Comparison of ENCODE assay signal across 19 cellular contexts in genomic region chr6:5112065-5112799, GRCh38. TPM values are rescaled to one million over a fixed set of nuclear protein-coding genes. Genes with fewer than 3 reads are reported as not detected.
DNase-seq lines count a peak whose midpoint lies in the region; ATAC-seq and TF ChIP-seq lines count a peak whose summit lies in the region.
"Had no signal": no experiment of that assay in that cellular context is flagged by ENCODE, and none has a peak within 500 bp of the region (broad histone marks: within the 10 kb centered on the region; RNA-seq: fewer than 3 reads in every experiment).

No MANE protein-coding gene starts in this region.

- no peak overlapping the region for H2AFZ ChIP-seq in PC-3 (ENCODE audit: low read length)

- no peaks in the 10 kb centered on the region for H3K27me3 ChIP-seq in PC-3 (ENCODE audit: low read length)
- H3K27me3 ChIP-seq: SJSA1 had no signal

- H3F3A ChIP-seq in PC-3 (ENCODE audit: low read length, unreplicated experiment): no peaks in the 10 kb centered on the region

- CTCF ChIA-PET in PC-3 (lab: Charles Lee): no interaction called here

- H3K4me2 ChIP-seq in PC-3 (ENCODE audit: low read length): no peak overlapping the region

- H3K36me3 Mint-ChIP-seq in endothelial cell (ENCODE audit: low read depth, unreplicated experiment) (peaks cover 20% of the 10 kb centered on the region), neural crest cell (ENCODE audit: low read depth) (peaks cover 12% of the 10 kb centered on the region)
- H3K36me3 Mint-ChIP-seq in activated naive CD8-positive, alpha-beta T cell treated with anti-CD3 and anti-CD28 coated beads for 36 hours: peaks cover 17% of the 10 kb centered on the region

- peak overlapping the region; percentile 10 for H3K4me3 Mint-ChIP-seq in endothelial cell (ENCODE audit: unreplicated experiment)
- no peak overlapping the region for H3K4me3 Mint-ChIP-seq in neural crest cell
- H3K4me3 Mint-ChIP-seq in activated naive CD8-positive, alpha-beta T cell treated with anti-CD3 and anti-CD28 coated beads for 36 hours: no peak overlapping the region
- H3K4me3 Mint-ChIP-seq: activated B cell treated with CpG ODN at 0.5 μM for 24 hours; CD4-positive, CD25-positive, alpha-beta regulatory T cell; effector memory CD8-positive, alpha-beta T cell had no signal

- H3K9me3 ChIP-seq in PC-3 (ENCODE audit: low read length): no peaks in the 10 kb centered on the region
- H3K9me3 ChIP-seq: SJSA1 had no signal

- no peak overlapping the region for H3K4me3 ChIP-seq in PC-3 (ENCODE audit: low read length)
- H3K4me3 ChIP-seq: SJSA1 had no signal

- H3K79me2 ChIP-seq in PC-3 (ENCODE audit: low read length): no peaks in the 10 kb centered on the region

- POLR2A ChIA-PET in PC-3 (lab: Charles Lee; ENCODE audit: unreplicated experiment): no interaction called here

- H3K9me3 Mint-ChIP-seq in endothelial cell (ENCODE audit: unreplicated experiment): no peaks in the 10 kb centered on the region
- no peaks in the 10 kb centered on the region for H3K9me3 Mint-ChIP-seq in neural crest cell
- no peaks in the 10 kb centered on the region for H3K9me3 Mint-ChIP-seq in activated naive CD8-positive, alpha-beta T cell treated with anti-CD3 and anti-CD28 coated beads for 36 hours
- H3K9me3 Mint-ChIP-seq: activated B cell treated with CpG ODN at 0.5 μM for 24 hours; CD4-positive, CD25-positive, alpha-beta regulatory T cell; effector memory CD8-positive, alpha-beta T cell had no signal

- no peak overlapping the region for H3K27ac ChIP-seq in PC-3 (ENCODE audit: low read length)
- H3K27ac ChIP-seq: SJSA1 had no signal

- H3K4me1 Mint-ChIP-seq in endothelial cell (ENCODE audit: unreplicated experiment): peaks cover 9% of the 10 kb centered on the region
- no peaks in the 10 kb centered on the region for H3K4me1 Mint-ChIP-seq in neural crest cell
- H3K4me1 Mint-ChIP-seq in activated naive CD8-positive, alpha-beta T cell treated with anti-CD3 and anti-CD28 coated beads for 36 hours: no peaks in the 10 kb centered on the region
- H3K4me1 Mint-ChIP-seq: activated B cell treated with CpG ODN at 0.5 μM for 24 hours; CD4-positive, CD25-positive, alpha-beta regulatory T cell had no signal

- ATAC-seq in PC-3: no peak
- ATAC-seq: effector memory CD8-positive, alpha-beta T cell; stimulated activated naive CD8-positive, alpha-beta T cell treated with anti-CD3 and anti-CD28 coated beads, Interleukin-15, Interleukin-2, amounts not matched to agents 100 U/mL and 50 U/mL, for 24 hours had no signal

- H3K9ac ChIP-seq in PC-3 (ENCODE audit: low read length): no peak overlapping the region

- H3K27ac Mint-ChIP-seq in endothelial cell (ENCODE audit: unreplicated experiment) (no peak overlapping the region), neural crest cell (ENCODE audit: unreplicated experiment) (peak overlapping the region; percentile 9)
- no peak overlapping the region for H3K27ac Mint-ChIP-seq in activated naive CD8-positive, alpha-beta T cell treated with anti-CD3 and anti-CD28 coated beads for 36 hours
- H3K27ac Mint-ChIP-seq: activated B cell treated with CpG ODN at 0.5 μM for 24 hours; CD4-positive, CD25-positive, alpha-beta regulatory T cell; effector memory CD8-positive, alpha-beta T cell; progenitor cell of endocrine pancreas had no signal

- H3K27me3 Mint-ChIP-seq in endothelial cell (ENCODE audit: unreplicated experiment) (peaks cover 5% of the 10 kb centered on the region), neural crest cell (ENCODE audit: low read depth) (no peaks in the 10 kb centered on the region)
- no peaks in the 10 kb centered on the region for H3K27me3 Mint-ChIP-seq in activated naive CD8-positive, alpha-beta T cell treated with anti-CD3 and anti-CD28 coated beads for 36 hours
- H3K27me3 Mint-ChIP-seq: activated B cell treated with CpG ODN at 0.5 μM for 24 hours; CD4-positive, CD25-positive, alpha-beta regulatory T cell; effector memory CD8-positive, alpha-beta T cell; progenitor cell of endocrine pancreas had no signal

- DNase-seq in Daoy (ENCODE audit: low read depth): peak; percentile 75
- peak; percentile 55 for DNase-seq in PC-3
- no peak for DNase-seq in endothelial cell (ENCODE audit: low spot score)
- DNase-seq in neural crest cell (ENCODE audit: low read depth, low spot score): no peak
- DNase-seq in NCI-H2171 (lab: John Stamatoyannopoulos, UW): no peak
- no peak for DNase-seq in NCI-H128 (lab: John Stamatoyannopoulos, UW; ENCODE audit: unreplicated experiment)
- no peak for DNase-seq in NOMO-1 treated with DMSO at 0.1 percent for 48 hours (lab: John Stamatoyannopoulos, UW; ENCODE audit: unreplicated experiment)
- no peak for DNase-seq in activated naive CD8-positive, alpha-beta T cell treated with anti-CD3 and anti-CD28 coated beads for 36 hours
- DNase-seq: activated B cell treated with CpG ODN at 0.5 μM for 24 hours; activated T-cell treated with anti-CD3 and anti-CD28 coated beads for 4 hours; amygdala; CD4-positive, CD25-positive, alpha-beta regulatory T cell; effector memory CD8-positive, alpha-beta T cell; NCI-H1694 treated with DMSO at 0.1 percent for 48 hours; NCI-H69; stimulated activated CD4-positive, alpha-beta T cell treated with anti-CD3 and anti-CD28 coated beads, Interleukin-4, amount 100 ng/mL, for 4 hours; stimulated activated naive CD8-positive, alpha-beta T cell treated with anti-CD3 and anti-CD28 coated beads, Interleukin-15, Interleukin-2, amounts not matched to agents 100 U/mL and 50 U/mL, for 24 hours had no signal

- peaks cover 16% of the 10 kb centered on the region for H3K4me1 ChIP-seq in PC-3 (ENCODE audit: insufficient read depth, low read length)

- BruUV-seq in PC-3 (replicated peaks; lab: Mats Ljungman, UMichigan): no TSS peak

- intact Hi-C loops in PC-3 (cut with micrococcal nuclease): no loop called here

- no peak for TF ChIP-seq CTCF in PC-3 (conservative IDR thresholded peaks at IDR 0.05; ENCODE audit: low read depth, low read length)
- no peak for TF ChIP-seq CTCF in endothelial cell (IDR thresholded peaks at IDR 0.05; ENCODE audit: unreplicated experiment)
- no peak for TF ChIP-seq CTCF in neural crest cell (conservative IDR thresholded peaks at IDR 0.05)

- no peaks in the 10 kb centered on the region for H3K36me3 ChIP-seq in PC-3 (ENCODE audit: low read depth, low read length)
- H3K36me3 ChIP-seq: SJSA1 had no signal

- H3K9me2 ChIP-seq in PC-3 (replicated peaks; ENCODE audit: low read length): no peaks in the 10 kb centered on the region

- H4K20me1 ChIP-seq in PC-3 (ENCODE audit: low read length): no peaks in the 10 kb centered on the region

RNA-seq across cellular contexts. Expression of gene PPP1R3G, which starts 27.1 kb away (rescaled TPM):
- total RNA-seq in Daoy (2014; rRNA removed; shearing (Covaris generic)): 0.18 and 0.23 TPM in 2 replicates
- total RNA-seq in PC-3 (2014; rRNA removed) (2.8 and 3.2 TPM in 2 replicates), endothelial cell (ENCODE audit: unreplicated experiment) (0.05 TPM), neural crest cell (0.05 and 0.07 TPM in 2 replicates)
- total RNA-seq in activated naive CD8-positive, alpha-beta T cell treated with anti-CD3 and anti-CD28 coated beads for 36 hours: under 1 TPM; 0.06 to 0.10 TPM

Comparison
In these comparisons a context has a peak if more than half of its experiments do, and no peak if none do; other contexts are left out.
1. DNase-seq: peak in Daoy (single experiment) and PC-3 (single experiment); none in endothelial cell (single experiment), neural crest cell (single experiment), NCI-H2171 (single experiment), NCI-H128 (single experiment), NOMO-1 treated with DMSO at 0.1 percent for 48 hours (single experiment) and activated naive CD8-positive, alpha-beta T cell treated with anti-CD3 and anti-CD28 coated beads for 36 hours (single experiment).